In the genomic region with DNA sequence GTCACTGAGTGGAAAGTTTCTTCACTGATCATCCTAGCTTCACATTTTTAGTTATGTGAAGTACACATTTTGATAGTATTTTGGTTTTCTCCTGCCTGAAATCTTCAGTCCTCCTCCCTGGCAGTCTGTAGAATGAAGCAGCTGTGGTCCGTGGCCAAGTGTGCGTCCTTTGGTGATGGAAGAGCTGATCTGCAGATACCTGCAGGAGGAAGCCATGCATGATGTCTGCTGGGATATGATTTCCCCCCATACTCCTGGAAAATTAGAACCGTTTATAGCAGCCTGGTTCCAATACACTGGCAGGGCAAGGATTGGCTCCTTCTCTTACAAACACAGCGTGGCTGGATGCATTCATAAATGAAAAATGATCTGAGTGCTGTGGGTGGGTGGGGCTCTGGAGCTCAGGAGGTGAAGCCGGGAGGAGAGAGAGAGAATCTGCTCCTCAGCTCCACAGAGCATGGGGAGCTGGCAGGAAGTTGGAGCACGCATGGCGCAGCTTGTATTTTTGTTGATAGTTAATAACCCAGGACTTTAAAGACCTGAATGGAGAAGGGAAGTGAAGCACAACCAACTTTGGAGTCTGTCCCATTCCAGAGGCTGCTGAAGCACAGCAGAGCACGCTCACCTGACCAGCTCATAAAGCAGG, we compare ENCODE assay signal across 12 cellular contexts.
DNase-seq lines count a peak whose midpoint lies in the region; ATAC-seq and TF ChIP-seq lines count a peak whose summit lies in the region.
"Had no signal": no experiment of that assay in that cellular context is flagged by ENCODE, and none has a peak within 500 bp of the region (broad histone marks: within the 10 kb centered on the region; RNA-seq: fewer than 3 reads in every experiment).

No MANE protein-coding gene starts in this region.

- H3K27ac ChIP-seq in heart right ventricle: peak overlapping the region in 1 of 10 donors; percentile 12
- peak overlapping the region in 13 of 21 experiments; percentile 21 to 80 (median 61) for H3K27ac ChIP-seq in skin epidermis

- WGBS in heart right ventricle, 2 donors: 36 to 39% methylated on average over 8 of the region's 8 CpGs

- peaks cover 0 to 50% (median 17%) of the 10 kb centered on the region in 9 donors for H3K4me1 ChIP-seq in heart right ventricle

- intact Hi-C loops in heart right ventricle (cut with DNase I): loop anchor here in 1 of 10 donors (10.0 kb wide), 1 partner anchor 139 kb away; no protein-coding TSS in a partner anchor

- TF ChIP-seq CTCF in heart right ventricle (IDR thresholded peaks at IDR 0.05): no peak

- peak; percentile 28 for DNase-seq in GM03348 (ENCODE audit: low spot score)
- peak; percentile 38 for DNase-seq in SK-N-DZ (ENCODE audit: low spot score)
- no peak for DNase-seq in heart right ventricle
- DNase-seq in anterior cingulate cortex (lab: John Stamatoyannopoulos, UW): no peak
- DNase-seq: activated CD4-positive, alpha-beta T cell treated with anti-CD3 and anti-CD28 coated beads, Interleukin-2, amount 50 U/mL, for 1 hour; activated naive CD8-positive, alpha-beta T cell treated with anti-CD3 and anti-CD28 coated beads for 36 hours; NCI-H187; SHP77 treated with DMSO at 0.1 percent for 48 hours had no signal

- H3K4me3 ChIP-seq in heart right ventricle (no peak overlapping the region), skin epidermis (peak overlapping the region in 5 of 7 experiments; percentile 9 to 37 (median 18))

- no peak overlapping the region for H3K27ac Mint-ChIP-seq in activated T-helper 17 cell treated with anti-CD3 and anti-CD28 coated beads, Interleukin-2, amount 50 U/mL, for 72 hours
- H3K27ac Mint-ChIP-seq: activated naive CD8-positive, alpha-beta T cell treated with anti-CD3 and anti-CD28 coated beads for 36 hours had no signal

- H3K4me3 Mint-ChIP-seq in activated T-helper 17 cell treated with anti-CD3 and anti-CD28 coated beads, Interleukin-2, amount 50 U/mL, for 72 hours: no peak overlapping the region
- H3K4me3 Mint-ChIP-seq: activated naive CD8-positive, alpha-beta T cell treated with anti-CD3 and anti-CD28 coated beads for 36 hours had no signal

- H3K36me3 ChIP-seq in heart right ventricle: no peaks in the 10 kb centered on the region

- H3K9me3 Mint-ChIP-seq in activated T-helper 17 cell treated with anti-CD3 and anti-CD28 coated beads, Interleukin-2, amount 50 U/mL, for 72 hours: no peaks in the 10 kb centered on the region
- H3K9me3 Mint-ChIP-seq: activated naive CD8-positive, alpha-beta T cell treated with anti-CD3 and anti-CD28 coated beads for 36 hours had no signal

- H3K9me3 ChIP-seq in heart right ventricle: no peaks in the 10 kb centered on the region

- H3K36me3 Mint-ChIP-seq in activated T-helper 17 cell treated with anti-CD3 and anti-CD28 coated beads, Interleukin-2, amount 50 U/mL, for 72 hours (ENCODE audit: low read depth): no peaks in the 10 kb centered on the region

- no peaks in the 10 kb centered on the region for H3K27me3 ChIP-seq in heart right ventricle

- peak in 6 of 8 donors; percentile 52 to 61 (median 58) for ATAC-seq in heart right ventricle
- no peak for ATAC-seq in activated T-helper 17 cell treated with anti-CD3 and anti-CD28 coated beads, Interleukin-2, amount 50 U/mL, for 72 hours (replicated peaks)
- no peak for ATAC-seq in GM21737 (IDR thresholded peaks at IDR 0.05; ENCODE audit: unreplicated experiment)
- no peak for ATAC-seq in HG02884 (IDR thresholded peaks at IDR 0.05; ENCODE audit: unreplicated experiment)

- H3K4me1 Mint-ChIP-seq in activated T-helper 17 cell treated with anti-CD3 and anti-CD28 coated beads, Interleukin-2, amount 50 U/mL, for 72 hours: no peaks in the 10 kb centered on the region
- H3K4me1 Mint-ChIP-seq: activated naive CD8-positive, alpha-beta T cell treated with anti-CD3 and anti-CD28 coated beads for 36 hours had no signal

- no peaks in the 10 kb centered on the region for H3K27me3 Mint-ChIP-seq in activated T-helper 17 cell treated with anti-CD3 and anti-CD28 coated beads, Interleukin-2, amount 50 U/mL, for 72 hours
- H3K27me3 Mint-ChIP-seq: activated naive CD8-positive, alpha-beta T cell treated with anti-CD3 and anti-CD28 coated beads for 36 hours had no signal

Comparison
In these comparisons a context has a peak if more than half of its experiments do, and no peak if none do; other contexts are left out.
1. DNase-seq: peak in GM03348 (single experiment) and SK-N-DZ (single experiment); none in heart right ventricle (0 of 2) and anterior cingulate cortex (0 of 58).
2. ATAC-seq: peak in heart right ventricle (6 of 8); none in activated T-helper 17 cell treated with anti-CD3 and anti-CD28 coated beads, Interleukin-2, amount 50 U/mL, for 72 hours (single experiment), GM21737 (single experiment) and HG02884 (single experiment).
3. H3K4me3 ChIP-seq: peak in skin epidermis (5 of 7); none in heart right ventricle (0 of 10).